Comparison of ENCODE assay signal across 8 cellular contexts in the genomic region with DNA sequence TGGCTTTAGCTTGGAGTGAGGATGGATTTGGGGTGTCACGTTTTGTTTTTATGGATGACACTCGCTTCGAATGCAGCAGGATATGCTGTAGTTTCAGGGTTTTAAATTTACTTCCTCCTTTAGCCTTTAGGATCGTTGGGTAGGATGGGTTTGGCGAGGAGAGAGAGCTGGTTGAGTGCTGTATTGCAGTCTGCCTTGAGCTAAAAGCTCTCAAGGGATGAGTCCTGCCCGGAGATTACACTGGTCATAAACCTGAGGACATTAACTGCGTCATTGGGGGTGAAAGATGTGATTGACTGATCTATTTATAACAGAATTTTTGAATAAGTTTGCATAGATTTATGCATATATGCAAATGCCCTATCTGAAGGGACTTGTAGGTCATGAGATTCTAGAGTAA. TPM values are rescaled to one million over a fixed set of nuclear protein-coding genes. Genes with fewer than 3 reads are reported as not detected.
DNase-seq lines count a peak whose midpoint lies in the region; ATAC-seq and TF ChIP-seq lines count a peak whose summit lies in the region.
"Not testable (repeated sequence)": the region's sequence is repeated elsewhere in the genome, so short reads cannot be mapped to it uniquely, and the experiment has no call there.

No MANE protein-coding gene starts in this region.

- H3K9me3 ChIP-seq in DND-41 (ENCODE audit: insufficient read depth, low read length, severe bottlenecking); PC-3 (ENCODE audit: low read length); right lobe of liver: not testable (repeated sequence)

- not testable (repeated sequence) for H3K27ac Mint-ChIP-seq in activated T-cell treated with anti-CD3 and anti-CD28 coated beads, Interleukin-2, amount 50 U/mL, for 72 hours; stimulated activated memory B cell treated with anti-CD40 and anti-IgM and Interleukin-4, amounts not matched to agents 10 μg/mL and 1 μg/mL and 100 μg/mL, for 72 hours

- POLR2A ChIA-PET in PC-3 (lab: Charles Lee; ENCODE audit: unreplicated experiment) = not testable (repeated sequence)

- H3K4me3 ChIP-seq in DND-41 (ENCODE audit: low read depth in 1 of 2, low read length in 2 of 2); PC-3 (ENCODE audit: low read length); right lobe of liver: not testable (repeated sequence)

- H3K4me1 Mint-ChIP-seq in activated T-cell treated with anti-CD3 and anti-CD28 coated beads, Interleukin-2, amount 50 U/mL, for 72 hours (ENCODE audit: low read depth); stimulated activated memory B cell treated with anti-CD40 and anti-IgM and Interleukin-4, amounts not matched to agents 10 μg/mL and 1 μg/mL and 100 μg/mL, for 72 hours: not testable (repeated sequence)

- H3K4me2 ChIP-seq in DND-41 (ENCODE audit: insufficient read depth, low read length); PC-3 (ENCODE audit: low read length): not testable (repeated sequence)

- not testable (repeated sequence) for H3K27me3 Mint-ChIP-seq in activated T-cell treated with anti-CD3 and anti-CD28 coated beads, Interleukin-2, amount 50 U/mL, for 72 hours (ENCODE audit: low read depth); stimulated activated memory B cell treated with anti-CD40 and anti-IgM and Interleukin-4, amounts not matched to agents 10 μg/mL and 1 μg/mL and 100 μg/mL, for 72 hours

- H3K9me3 Mint-ChIP-seq in activated T-cell treated with anti-CD3 and anti-CD28 coated beads, Interleukin-2, amount 50 U/mL, for 72 hours; stimulated activated memory B cell treated with anti-CD40 and anti-IgM and Interleukin-4, amounts not matched to agents 10 μg/mL and 1 μg/mL and 100 μg/mL, for 72 hours: not testable (repeated sequence)

- not testable (repeated sequence) for H3F3A ChIP-seq in PC-3 (ENCODE audit: low read length, unreplicated experiment)

- not testable (repeated sequence) for H3K4me1 ChIP-seq in DND-41 (ENCODE audit: insufficient read depth, low read length); PC-3 (ENCODE audit: insufficient read depth, low read length); foreskin keratinocyte; right lobe of liver

- TF ChIP-seq CTCF in DND-41 (IDR thresholded peaks at IDR 0.05; ENCODE audit: borderline replicate concordance, extremely low read depth, low read length, poor library complexity, severe bottlenecking); PC-3 (conservative IDR thresholded peaks at IDR 0.05; ENCODE audit: low read depth, low read length); foreskin keratinocyte (conservative IDR thresholded peaks at IDR 0.05); right lobe of liver (IDR thresholded peaks at IDR 0.05): not testable (repeated sequence)

- not testable (repeated sequence) for H3K9ac ChIP-seq in DND-41 (ENCODE audit: low read depth, low read length); PC-3 (ENCODE audit: low read length)

- WGBS in right lobe of liver (ENCODE audit: insufficient coverage, low coverage, low lambda C conversion rate, missing lambda C conversion rate) = no CpG with 5 or more reads among the region's 7 CpGs

- DNase-seq in DND-41; PC-3; activated T-cell treated with anti-CD3 and anti-CD28 coated beads, Interleukin-2, amount 50 U/mL, for 72 hours; foreskin keratinocyte; right lobe of liver: not testable (repeated sequence)

- BruUV-seq in PC-3 (replicated peaks; lab: Mats Ljungman, UMichigan) = TSS peak; percentile 38

- H3K4me3 Mint-ChIP-seq in activated T-cell treated with anti-CD3 and anti-CD28 coated beads, Interleukin-2, amount 50 U/mL, for 72 hours; stimulated activated memory B cell treated with anti-CD40 and anti-IgM and Interleukin-4, amounts not matched to agents 10 μg/mL and 1 μg/mL and 100 μg/mL, for 72 hours: not testable (repeated sequence)

- CTCF ChIA-PET in PC-3 (lab: Charles Lee) = not testable (repeated sequence)

- H3K36me3 Mint-ChIP-seq in activated T-cell treated with anti-CD3 and anti-CD28 coated beads, Interleukin-2, amount 50 U/mL, for 72 hours (ENCODE audit: insufficient read depth in 2 of 2); stimulated activated memory B cell treated with anti-CD40 and anti-IgM and Interleukin-4, amounts not matched to agents 10 μg/mL and 1 μg/mL and 100 μg/mL, for 72 hours: not testable (repeated sequence)

- H2AFZ ChIP-seq in DND-41 (ENCODE audit: low read depth, low read length); PC-3 (ENCODE audit: low read length): not testable (repeated sequence)

- H4K20me1 ChIP-seq in DND-41 (ENCODE audit: insufficient read depth, low read length); PC-3 (ENCODE audit: low read length): not testable (repeated sequence)

- not testable (repeated sequence) for H3K9me2 ChIP-seq in PC-3 (replicated peaks; ENCODE audit: low read length)

- H3K27me3 ChIP-seq in DND-41 (ENCODE audit: insufficient read depth, low read length, poor library complexity); PC-3 (ENCODE audit: low read length); foreskin keratinocyte; right lobe of liver: not testable (repeated sequence)

- intact Hi-C loops in PC-3 (cut with micrococcal nuclease); right lobe of liver (cut with DNase I): not testable (repeated sequence)

- H3K27ac ChIP-seq in DND-41 (ENCODE audit: low read length); PC-3 (ENCODE audit: low read length); foreskin keratinocyte; right lobe of liver: not testable (repeated sequence)

- ATAC-seq in DND-41 (ENCODE audit: insufficient read depth, low read depth) (peak; percentile 58), GM19455 (IDR thresholded peaks at IDR 0.05; ENCODE audit: unreplicated experiment) (peak; percentile 30), HG02973 (IDR thresholded peaks at IDR 0.05; ENCODE audit: unreplicated experiment) (peak; percentile 40), PC-3 (peak; percentile 79), foreskin keratinocyte (peak; percentile 63), right lobe of liver (peak; percentile 33 to 60 (median 48))
- peak; percentile 33 to 40 for ATAC-seq in activated T-cell treated with anti-CD3 and anti-CD28 coated beads, Interleukin-2, amount 50 U/mL, for 72 hours (replicated peaks in 1 of 2)
- peak; percentile 88 for ATAC-seq in stimulated activated memory B cell treated with anti-CD40 and anti-IgM and Interleukin-4, amounts not matched to agents 10 μg/mL and 1 μg/mL and 100 μg/mL, for 72 hours

- not testable (repeated sequence) for H3K36me3 ChIP-seq in DND-41 (ENCODE audit: insufficient read depth, low read length); PC-3 (ENCODE audit: low read depth, low read length); right lobe of liver

- TF ChIP-seq POLR2A in right lobe of liver (IDR thresholded peaks at IDR 0.05) = not testable (repeated sequence)

- H3K79me2 ChIP-seq in DND-41 (ENCODE audit: insufficient read depth, low read length); PC-3 (ENCODE audit: low read length): not testable (repeated sequence)

RNA-seq across cellular contexts. Expression of a gene that starts 11.9 kb away (rescaled TPM):
- total RNA-seq in PC-3 (2014; rRNA removed) = 1.8 and 11.1 TPM in 2 replicates
- 10 to 100 TPM; 15.4 to 25.0 TPM for total RNA-seq in activated T-cell treated with anti-CD3 and anti-CD28 coated beads, Interleukin-2, amount 50 U/mL, for 72 hours
- 6.5 and 11.3 TPM in 2 replicates for total RNA-seq in foreskin keratinocyte
- 8.5 and 12.2 TPM in 2 replicates for polyA plus RNA-seq in foreskin keratinocyte
- total RNA-seq in right lobe of liver = 10 to 100 TPM in 4 of 6 experiments, 1 to 10 TPM in 2; 3.5 to 13.5 (median 12.3) TPM

Comparison
In these comparisons a context has a peak if more than half of its experiments do, and no peak if none do; other contexts are left out.
1. ATAC-seq: peak in every context shown above with its lines; median percentile 88 in stimulated activated memory B cell treated with anti-CD40 and anti-IgM and Interleukin-4, amounts not matched to agents 10 μg/mL and 1 μg/mL and 100 μg/mL, for 72 hours; 79 in PC-3; 63 in foreskin keratinocyte; 58 in DND-41; 48 in right lobe of liver; 40 in HG02973; 36 in activated T-cell treated with anti-CD3 and anti-CD28 coated beads, Interleukin-2, amount 50 U/mL, for 72 hours; 30 in GM19455.